1 cellular context compared by ENCODE assay signal in genomic region chr22:46070215-46070721, GRCh38.
TF ChIP-seq lines count a peak whose summit lies in the region.

No MANE protein-coding gene starts in this region.

TF ChIP-seq in H1, 55 proteins besides CTCF, POLR2A, EP300 and RAD21 (continued from another document):
- TF ChIP-seq CHD7 (IDR thresholded peaks at IDR 0.05; ENCODE audit: insufficient replicate concordance, low read length) (no peak), SRF (IDR thresholded peaks at IDR 0.05; ENCODE audit: low read depth, low read length) (no peak), TEAD4 (IDR thresholded peaks at IDR 0.05; ENCODE audit: low read depth, low read length) (no peak), ZNF274 (IDR thresholded peaks at IDR 0.05; ENCODE audit: borderline replicate concordance, extremely low read depth, low read length) (no peak), BRCA1 (IDR thresholded peaks at IDR 0.05; ENCODE audit: low read depth, low read length) (no peak), RXRA (IDR thresholded peaks at IDR 0.05; ENCODE audit: insufficient read depth, low read depth, low read length) (no peak), SUZ12 (IDR thresholded peaks at IDR 0.05; ENCODE audit: low read length) (peak; percentile 73), JUND (IDR thresholded peaks at IDR 0.05; ENCODE audit: low read length) (no peak), CREB1 (IDR thresholded peaks at IDR 0.05) (no peak), SP2 (IDR thresholded peaks at IDR 0.05; ENCODE audit: low read length) (no peak), TBP (IDR thresholded peaks at IDR 0.05; ENCODE audit: low read depth, low read length) (no peak), TAF7 (optimal IDR thresholded peaks at IDR 0.05; ENCODE audit: borderline replicate concordance, low read depth, low read length) (no peak), YY1 (IDR thresholded peaks at IDR 0.05; ENCODE audit: low read depth, low read length) (no peak), NANOG (IDR thresholded peaks at IDR 0.05; ENCODE audit: insufficient read depth, low read depth, low read length, poor library complexity, severe bottlenecking) (no peak), CHD2 (IDR thresholded peaks at IDR 0.05; ENCODE audit: low read length) (no peak), SP4 (IDR thresholded peaks at IDR 0.05; ENCODE audit: low read length) (no peak), JUN (IDR thresholded peaks at IDR 0.05; ENCODE audit: low read depth, low read length) (no peak), MAFK (IDR thresholded peaks at IDR 0.05; ENCODE audit: low read depth, low read length) (no peak), PHF8 (conservative IDR thresholded peaks at IDR 0.05; ENCODE audit: low read depth, low read length) (peak; percentile 30; the same call in 1 of the 2 replicates), FOSL1 (IDR thresholded peaks at IDR 0.05; ENCODE audit: insufficient read depth, low read depth, low read length) (no peak), BCL11A (IDR thresholded peaks at IDR 0.05; ENCODE audit: low read depth in 2 of 2, low read length in 2 of 2) (no peak), E2F6 (IDR thresholded peaks at IDR 0.05) (peak; percentile 87), EGR1 (IDR thresholded peaks at IDR 0.05; ENCODE audit: borderline replicate concordance, low read depth, low read length) (no peak), KDM1A (IDR thresholded peaks at IDR 0.05; ENCODE audit: borderline replicate concordance, low read length) (no peak), TAF1 (IDR thresholded peaks at IDR 0.05; ENCODE audit: low read depth, low read length) (no peak), KDM4A (IDR thresholded peaks at IDR 0.05; ENCODE audit: low read depth, low read length, severe bottlenecking) (peak; percentile 86), GABPA (IDR thresholded peaks at IDR 0.05; ENCODE audit: borderline replicate concordance, insufficient read depth, low read length) (no peak), HDAC6 (IDR thresholded peaks at IDR 0.05; ENCODE audit: low read depth, low read length) (no peak), CBX5 (IDR thresholded peaks at IDR 0.05; ENCODE audit: low read depth, low read length) (no peak), CEBPB (IDR thresholded peaks at IDR 0.05; ENCODE audit: low read depth, low read length) (no peak), ASH2L (IDR thresholded peaks at IDR 0.05; ENCODE audit: low read length) (no peak), CBX8 (IDR thresholded peaks at IDR 0.05; ENCODE audit: borderline replicate concordance, low read depth, low read length) (no peak), SAP30 (IDR thresholded peaks at IDR 0.05; ENCODE audit: insufficient read depth, insufficient replicate concordance, low read length) (no peak), USF2 (IDR thresholded peaks at IDR 0.05; ENCODE audit: low read length) (no peak), CTBP2 (IDR thresholded peaks at IDR 0.05; ENCODE audit: borderline replicate concordance, insufficient read depth, insufficient read length, low read length) (no peak), BACH1 (IDR thresholded peaks at IDR 0.05; ENCODE audit: low read length) (no peak), ATF3 (IDR thresholded peaks at IDR 0.05; ENCODE audit: insufficient read depth, low read depth, low read length) (no peak), NRF1 (IDR thresholded peaks at IDR 0.05; ENCODE audit: low read depth, low read length) (no peak), POU5F1 (IDR thresholded peaks at IDR 0.05; ENCODE audit: low read depth, low read length) (no peak), GTF2F1 (IDR thresholded peaks at IDR 0.05; ENCODE audit: borderline replicate concordance, low read depth, low read length) (no peak), SIRT6 (IDR thresholded peaks at IDR 0.05; ENCODE audit: low read length) (no peak)
